ENCODE assay signal across 15 cellular contexts in the genomic region with DNA sequence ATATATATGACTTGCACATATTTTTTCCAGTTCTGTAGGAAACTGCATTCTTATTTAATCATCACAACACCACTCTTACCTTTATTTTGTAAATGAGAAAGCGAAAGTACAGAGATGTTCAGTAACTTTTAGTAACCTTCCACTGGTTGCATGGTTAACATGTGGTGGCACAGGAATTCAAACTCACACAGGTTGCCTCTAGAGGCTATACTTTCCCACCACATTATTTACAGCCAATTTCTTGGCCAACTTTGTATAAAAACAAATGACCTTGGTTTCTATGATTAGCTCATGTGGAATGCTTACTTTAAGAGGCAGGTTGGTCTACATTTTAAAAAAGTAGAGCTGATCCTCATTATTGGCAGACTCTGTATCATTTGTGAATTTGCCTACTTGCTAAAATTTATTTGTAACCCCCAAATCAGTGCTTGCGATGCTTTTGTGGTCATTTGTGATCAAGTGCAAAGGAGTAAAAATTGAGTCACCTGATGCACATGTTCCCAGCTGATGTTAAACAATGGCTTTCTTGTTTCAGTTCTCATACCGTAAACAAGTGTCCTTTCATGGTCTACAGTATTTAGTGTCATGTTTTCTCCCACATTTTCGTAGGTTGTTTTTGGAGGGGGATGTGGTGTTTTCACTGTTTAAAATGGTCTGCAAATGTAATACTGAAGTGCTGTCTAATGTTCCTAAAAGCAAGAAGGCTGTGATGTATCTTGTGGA. TPM values are rescaled to one million over a fixed set of nuclear protein-coding genes. Genes with fewer than 3 reads are reported as not detected.
DNase-seq lines count a peak whose midpoint lies in the region; FAIRE-seq and TF ChIP-seq lines count a peak whose summit lies in the region.
"Had no signal": no experiment of that assay in that cellular context is flagged by ENCODE, and none has a peak within 500 bp of the region (broad histone marks: within the 10 kb centered on the region; RNA-seq: fewer than 3 reads in every experiment).

No MANE protein-coding gene starts in this region.

- H3K4me1 ChIP-seq in astrocyte (ENCODE audit: insufficient read depth, low read length) (no peaks in the 10 kb centered on the region), stomach (peaks cover 0 to 5% (median 2%) of the 10 kb centered on the region in 4 donors)
- H3K4me1 ChIP-seq: transverse colon had no signal

- no peaks in the 10 kb centered on the region for H3K9me3 ChIP-seq in astrocyte (ENCODE audit: insufficient read depth, low read depth, low read length)
- no peaks in the 10 kb centered on the region for H3K9me3 ChIP-seq in stomach
- H3K9me3 ChIP-seq: transverse colon had no signal

- H3K4me2 ChIP-seq in astrocyte (ENCODE audit: low read length), result peak overlapping the region; percentile 52

- H3K27me3 ChIP-seq in astrocyte (ENCODE audit: insufficient read depth, low read length) (no peaks in the 10 kb centered on the region), stomach (no peaks in the 10 kb centered on the region)
- H3K27me3 ChIP-seq: transverse colon had no signal

- H3K4me3 Mint-ChIP-seq in astrocyte (ENCODE audit: unreplicated experiment), result no peak overlapping the region

- WGBS in stomach, 5 donors, result 60 to 90% (median 88%) methylated on average over 4 of the region's 4 CpGs

- no peaks in the 10 kb centered on the region for H3K79me2 ChIP-seq in astrocyte (ENCODE audit: insufficient read depth, low read length)

- H3K9me3 Mint-ChIP-seq in astrocyte (ENCODE audit: unreplicated experiment), result peaks cover 3% of the 10 kb centered on the region

- FAIRE-seq in H54 (lab: Jason Lieb, UNC), result peak; percentile 90
- no peak for FAIRE-seq in astrocyte (lab: Jason Lieb, UNC)
- FAIRE-seq: HTR-8/SVneo had no signal

- no peaks in the 10 kb centered on the region for H3K36me3 ChIP-seq in astrocyte (ENCODE audit: insufficient read depth, low read length)
- H3K36me3 ChIP-seq in stomach, result no peaks in the 10 kb centered on the region
- H3K36me3 ChIP-seq: transverse colon had no signal

- no peaks in the 10 kb centered on the region for H3K4me1 Mint-ChIP-seq in astrocyte (ENCODE audit: low read depth, unreplicated experiment)

- intact Hi-C loops in stomach (cut with DNase I; ENCODE audit: low total_unique reads), result no loop called here

- no peaks in the 10 kb centered on the region for H4K20me1 ChIP-seq in astrocyte (ENCODE audit: insufficient read depth, low read length)

- H3K27ac ChIP-seq in astrocyte (ENCODE audit: low read depth, low read length), result no peak overlapping the region
- no peak overlapping the region for H3K27ac ChIP-seq in stomach
- H3K27ac ChIP-seq: transverse colon had no signal

- TF ChIP-seq POLR2A in H54 (IDR thresholded peaks at IDR 0.05; ENCODE audit: low read depth, low read length) (no peak), stomach (IDR thresholded peaks at IDR 0.05) (no peak)

- H3K27me3 Mint-ChIP-seq in astrocyte (ENCODE audit: low read depth, unreplicated experiment), result no peaks in the 10 kb centered on the region

- H3K4me3 ChIP-seq in astrocyte (ENCODE audit: insufficient read depth, low read depth, low read length) (no peak overlapping the region), stomach (no peak overlapping the region)
- H3K4me3 ChIP-seq: transverse colon had no signal

- no peak overlapping the region for H3K9ac ChIP-seq in astrocyte (ENCODE audit: low read length)

- peaks cover 5% of the 10 kb centered on the region for H3K36me3 Mint-ChIP-seq in astrocyte (ENCODE audit: low read depth, unreplicated experiment)

- no peak for TF ChIP-seq CTCF in astrocyte (IDR thresholded peaks at IDR 0.05; ENCODE audit: insufficient read depth, low read depth, low read length)
- no peak for TF ChIP-seq CTCF in stomach (IDR thresholded peaks at IDR 0.05)

- no peak overlapping the region for H3K27ac Mint-ChIP-seq in astrocyte (ENCODE audit: unreplicated experiment)

- H2AFZ ChIP-seq in astrocyte (ENCODE audit: low read depth, low read length), result no peak overlapping the region

- no peak for TF ChIP-seq EP300 in stomach (IDR thresholded peaks at IDR 0.05)

- peak; percentile 11 for DNase-seq in EH (ENCODE audit: low read depth)
- DNase-seq in H54 (ENCODE audit: insufficient read length, low spot score), result peak; percentile 25
- peak; percentile 84 for DNase-seq in astrocyte (ENCODE audit: low read depth)
- DNase-seq in kidney tubule cell (ENCODE audit: low spot score), result peak; percentile 41
- DNase-seq in D341Med (ENCODE audit: low spot score), result no peak
- no peak for DNase-seq in stomach
- no peak for DNase-seq in activated CD4-positive, alpha-beta T cell treated with anti-CD3 and anti-CD28 coated beads for 4 hours
- DNase-seq in NCI-H748 (lab: John Stamatoyannopoulos, UW; ENCODE audit: unreplicated experiment), result no peak
- DNase-seq: AML-193; central memory CD4-positive, alpha-beta T cell; DMS79; H7; NCI-H1048; transverse colon had no signal

RNA-seq across cellular contexts. Expression of a gene that starts 14.8 kb away (rescaled TPM):
- total RNA-seq in astrocyte (25.1 and 25.3 TPM in 2 replicates), stomach (10 to 100 TPM in 3 of 5 donors, 1 to 10 TPM in 2; 4.7 to 43.9 (median 13.3) TPM)
- 1 to 10 TPM; 3.2 to 4.4 (median 3.7) TPM for polyA plus RNA-seq in stomach

RNA-seq across cellular contexts. Expression of a gene that starts 35.0 kb away (rescaled TPM):
- 16.5 and 17.8 TPM in 2 replicates for total RNA-seq in astrocyte
- 10 to 100 TPM in 1 of 5 donors, 1 to 10 TPM in 3, not detected in 1; 2.2 to 13.9 (median 5.0) TPM for total RNA-seq in stomach
- polyA plus RNA-seq in stomach, result 10 to 100 TPM; 11.1 to 80.0 (median 15.4) TPM

Comparison
In these comparisons a context has a peak if more than half of its experiments do, and no peak if none do; other contexts are left out.
1. DNase-seq: peak in EH (single experiment), H54 (single experiment), astrocyte (single experiment) and kidney tubule cell (single experiment); none in D341Med (single experiment), stomach (single experiment), activated CD4-positive, alpha-beta T cell treated with anti-CD3 and anti-CD28 coated beads for 4 hours (0 of 2) and NCI-H748 (single experiment).